In the genomic region with DNA sequence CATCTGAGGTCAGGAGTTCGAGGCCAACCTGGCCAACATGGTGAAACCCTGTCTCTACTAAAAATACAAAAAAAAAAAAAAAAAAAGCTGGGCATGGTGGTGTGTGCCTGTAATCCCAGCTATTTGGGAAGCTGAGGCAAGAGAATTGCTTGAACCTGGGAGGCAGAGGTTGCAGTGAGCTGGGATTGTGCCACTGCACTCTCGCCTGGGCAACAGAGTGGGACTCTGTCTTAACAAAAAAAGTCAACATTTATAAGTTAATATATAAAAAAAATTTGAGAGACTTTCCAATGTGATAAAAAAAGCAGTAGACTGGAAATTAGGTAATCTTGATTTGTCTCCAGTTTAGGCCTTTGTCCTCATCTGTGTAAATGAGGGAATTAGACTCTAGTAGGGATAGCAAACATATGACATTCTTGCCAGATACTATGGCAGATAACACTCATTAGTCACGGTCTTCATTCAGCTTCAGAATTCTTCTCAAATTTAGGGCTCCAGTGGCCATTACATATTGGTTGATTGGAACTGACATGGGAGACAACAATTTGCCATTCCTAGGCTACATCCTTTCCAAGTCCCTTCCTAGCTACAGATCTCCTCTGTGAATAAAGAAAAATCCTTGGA, we compare ENCODE assay signal across 7 cellular contexts. TPM values are rescaled to one million over a fixed set of nuclear protein-coding genes. Genes with fewer than 3 reads are reported as not detected.
DNase-seq lines count a peak whose midpoint lies in the region; ATAC-seq and TF ChIP-seq lines count a peak whose summit lies in the region.
"Not testable (repeated sequence)": the region's sequence is repeated elsewhere in the genome, so short reads cannot be mapped to it uniquely, and the experiment has no call there.

No MANE protein-coding gene starts in this region.

- H3K27ac Mint-ChIP-seq in CD4-positive, alpha-beta memory T cell: peak overlapping the region in 4 of 7 donors; percentile 39 to 75 (median 56)
- H3K27ac Mint-ChIP-seq in HFFc6: peak overlapping the region; percentile 40
- H3K27ac Mint-ChIP-seq in activated T-cell treated with anti-CD3 and anti-CD28 coated beads, Interleukin-2, amount 50 U/mL, for 72 hours: peak overlapping the region; percentile 5
- peak overlapping the region; percentile 85 for H3K27ac Mint-ChIP-seq in activated naive CD8-positive, alpha-beta T cell
- H3K27ac Mint-ChIP-seq in naive thymus-derived CD8-positive, alpha-beta T cell: peak overlapping the region; percentile 29 to 96 (median 80)

- not testable (repeated sequence) for H3K36me3 ChIP-seq in CD4-positive, alpha-beta memory T cell (ENCODE audit: insufficient read depth, low read length)
- peaks cover 0 to 64% of the 10 kb centered on the region in 2 experiments for H3K36me3 ChIP-seq in SK-N-SH (replicated peaks in 1 of 2; ENCODE audit: control insufficient read depth in 1 of 2, insufficient read depth in 2 of 2, low read length in 1 of 2)

- TF ChIP-seq RAD21 in SK-N-SH (IDR thresholded peaks at IDR 0.05; ENCODE audit: low read length): not testable (repeated sequence)

- TF ChIP-seq CTCF in HFFc6 (IDR thresholded peaks at IDR 0.05); SK-N-SH (IDR thresholded peaks at IDR 0.05): not testable (repeated sequence)

- H3K9me3 ChIP-seq in CD4-positive, alpha-beta memory T cell (ENCODE audit: control insufficient read depth in 1 of 2, low read length in 2 of 2): not testable (repeated sequence)
- peaks cover 16% of the 10 kb centered on the region for H3K9me3 ChIP-seq in SK-N-SH

- not testable (repeated sequence) for DNase-seq in CD4-positive, alpha-beta memory T cell; SK-N-SH; activated T-cell treated with anti-CD3 and anti-CD28 coated beads, Interleukin-2, amount 50 U/mL, for 72 hours; naive thymus-derived CD8-positive, alpha-beta T cell
- DNase-seq in HFFc6 (peak; percentile 26), left lobe of liver (ENCODE audit: low spot score) (peak; percentile 67)

- peak; percentile 20 to 76; a peak in 2 of 4 replicates for TF ChIP-seq EP300 in SK-N-SH (IDR thresholded peaks at IDR 0.05; ENCODE audit: borderline replicate concordance in 1 of 2, low read depth in 1 of 2, low read length in 1 of 2)

- POLR2A ChIA-PET in CD4-positive, alpha-beta memory T cell (lab: Charles Lee; ENCODE audit: partially characterized antibody): interaction anchor here (0.7 to 1.0 kb wide), 2 partner anchors 8 to 51 kb away, joined by 3 read pairs; no protein-coding TSS in a partner anchor
- POLR2A ChIA-PET in SK-N-SH (lab: Yijun Ruan, JAX): not testable (repeated sequence)
- POLR2A ChIA-PET in naive thymus-derived CD8-positive, alpha-beta T cell (lab: Charles Lee): interaction anchor here (0.6 to 1.0 kb wide), 2 partner anchors 8 to 12 kb away, joined by 3 to 5 read pairs; no protein-coding TSS in a partner anchor

- peaks cover 100% of the 10 kb centered on the region for H3K79me2 ChIP-seq in SK-N-SH (ENCODE audit: insufficient read depth)

- not testable (repeated sequence) for H3K27me3 Mint-ChIP-seq in CD4-positive, alpha-beta memory T cell; HFFc6 (ENCODE audit: insufficient read depth); activated T-cell treated with anti-CD3 and anti-CD28 coated beads, Interleukin-2, amount 50 U/mL, for 72 hours (ENCODE audit: low read depth); activated naive CD8-positive, alpha-beta T cell; naive thymus-derived CD8-positive, alpha-beta T cell

- not testable (repeated sequence) for H3K4me3 Mint-ChIP-seq in CD4-positive, alpha-beta memory T cell; HFFc6; activated T-cell treated with anti-CD3 and anti-CD28 coated beads, Interleukin-2, amount 50 U/mL, for 72 hours; activated naive CD8-positive, alpha-beta T cell; naive thymus-derived CD8-positive, alpha-beta T cell

- peak overlapping the region; percentile 15; the same call in 1 of the 2 replicates for H3K4me2 ChIP-seq in SK-N-SH

- peaks cover 0 to 14% (median 8%) of the 10 kb centered on the region in 8 donors for H3K9me3 Mint-ChIP-seq in CD4-positive, alpha-beta memory T cell
- peaks cover 11% of the 10 kb centered on the region for H3K9me3 Mint-ChIP-seq in HFFc6
- H3K9me3 Mint-ChIP-seq in activated T-cell treated with anti-CD3 and anti-CD28 coated beads, Interleukin-2, amount 50 U/mL, for 72 hours; activated naive CD8-positive, alpha-beta T cell (ENCODE audit: low read depth): not testable (repeated sequence)
- peaks cover 0 to 18% (median 6%) of the 10 kb centered on the region in 9 donors for H3K9me3 Mint-ChIP-seq in naive thymus-derived CD8-positive, alpha-beta T cell

- not testable (repeated sequence) for H3K27ac ChIP-seq in CD4-positive, alpha-beta memory T cell (ENCODE audit: low read depth, low read length)
- H3K27ac ChIP-seq in SK-N-SH (ENCODE audit: low read depth in 2 of 2, low read length in 1 of 2): peak overlapping the region; percentile 72 to 93; a peak in 3 of 4 replicates

- WGBS in SK-N-SH (ENCODE audit: low lambda C conversion rate): 69% methylated on average over 3 of the region's 3 CpGs

- peaks cover 45 to 59% (median 55%) of the 10 kb centered on the region in 4 donors for H3K4me1 Mint-ChIP-seq in CD4-positive, alpha-beta memory T cell
- peaks cover 62% of the 10 kb centered on the region for H3K4me1 Mint-ChIP-seq in HFFc6 (ENCODE audit: low read depth)
- peaks cover 52% of the 10 kb centered on the region for H3K4me1 Mint-ChIP-seq in activated T-cell treated with anti-CD3 and anti-CD28 coated beads, Interleukin-2, amount 50 U/mL, for 72 hours (ENCODE audit: low read depth)
- H3K4me1 Mint-ChIP-seq in activated naive CD8-positive, alpha-beta T cell (ENCODE audit: low read depth): peaks cover 66% of the 10 kb centered on the region
- H3K4me1 Mint-ChIP-seq in naive thymus-derived CD8-positive, alpha-beta T cell: peaks cover 35 to 69% (median 54%) of the 10 kb centered on the region in 4 donors

- H3K9me2 ChIP-seq in SK-N-SH: not testable (repeated sequence)

- CTCF ChIA-PET in CD4-positive, alpha-beta memory T cell (lab: Charles Lee; ENCODE audit: partially characterized antibody): interaction anchor here (1.3 kb wide), 1 partner anchor 11 kb away, joined by 3 read pairs; no protein-coding TSS in a partner anchor
- CTCF ChIA-PET in SK-N-SH (lab: Yijun Ruan, JAX): interaction anchor here (1.5 to 1.7 kb wide), 2 partner anchors 15 to 109 kb away, joined by 4 to 5 read pairs; no protein-coding TSS in a partner anchor

- H3K9ac ChIP-seq in SK-N-SH: not testable (repeated sequence)

- not testable (repeated sequence) for H3K4me3 ChIP-seq in CD4-positive, alpha-beta memory T cell (ENCODE audit: low read length in 2 of 2); SK-N-SH (ENCODE audit: low read depth in 2 of 2, low read length in 1 of 2)

- ATAC-seq in activated T-cell treated with anti-CD3 and anti-CD28 coated beads, Interleukin-2, amount 50 U/mL, for 72 hours (replicated peaks in 1 of 2); naive thymus-derived CD8-positive, alpha-beta T cell: not testable (repeated sequence)
- ATAC-seq in left lobe of liver: peak; percentile 85

- H3K36me3 Mint-ChIP-seq in CD4-positive, alpha-beta memory T cell: peaks cover 15 to 26% of the 10 kb centered on the region in 2 donors
- H3K36me3 Mint-ChIP-seq in HFFc6 (ENCODE audit: low read depth): peaks cover 54% of the 10 kb centered on the region
- H3K36me3 Mint-ChIP-seq in activated T-cell treated with anti-CD3 and anti-CD28 coated beads, Interleukin-2, amount 50 U/mL, for 72 hours (ENCODE audit: insufficient read depth in 2 of 2): peaks cover 13 to 41% of the 10 kb centered on the region in 2 donors
- peaks cover 21% of the 10 kb centered on the region for H3K36me3 Mint-ChIP-seq in activated naive CD8-positive, alpha-beta T cell
- peaks cover 13 to 24% (median 17%) of the 10 kb centered on the region in 3 donors for H3K36me3 Mint-ChIP-seq in naive thymus-derived CD8-positive, alpha-beta T cell

- not testable (repeated sequence) for H3K27me3 ChIP-seq in CD4-positive, alpha-beta memory T cell (ENCODE audit: insufficient read depth, low read length); SK-N-SH (ENCODE audit: insufficient read depth)

- H3F3A ChIP-seq in SK-N-SH (replicated peaks; ENCODE audit: insufficient read depth): peaks cover 77% of the 10 kb centered on the region

- intact Hi-C loops in CD4-positive, alpha-beta memory T cell (cut with micrococcal nuclease): not testable (repeated sequence)

- not testable (repeated sequence) for H2AFZ ChIP-seq in SK-N-SH (ENCODE audit: low read depth)

- peaks cover 44% of the 10 kb centered on the region for H3K4me1 ChIP-seq in CD4-positive, alpha-beta memory T cell (ENCODE audit: insufficient read depth, low read length)
- H3K4me1 ChIP-seq in SK-N-SH (ENCODE audit: control insufficient read depth in 1 of 2, insufficient read depth in 2 of 2, low read depth in 1 of 2, low read length in 1 of 2): peaks cover 22 to 34% of the 10 kb centered on the region in 2 experiments

- H4K20me1 ChIP-seq in SK-N-SH (ENCODE audit: insufficient read depth): peaks cover 59% of the 10 kb centered on the region

TF ChIP-seq in SK-N-SH, 30 proteins besides CTCF, POLR2A, EP300 and RAD21 (continues in another document):
- TF ChIP-seq TEAD4 (IDR thresholded peaks at IDR 0.05; ENCODE audit: borderline replicate concordance, insufficient read depth): peak; percentile 78; the same call in 1 of the 2 replicates
- peak; percentile 66 for TF ChIP-seq JUND (IDR thresholded peaks at IDR 0.05)
- peak; percentile 86 for TF ChIP-seq TCF12 (IDR thresholded peaks at IDR 0.05)
- TF ChIP-seq FOSL2 (IDR thresholded peaks at IDR 0.05; ENCODE audit: borderline replicate concordance, low read depth): peak; percentile 24; the same call in 1 of the 2 replicates

RNA-seq across cellular contexts. Expression of a gene that starts 22.1 kb away (rescaled TPM):
- 100 to 1,000 TPM; 107 TPM for total RNA-seq in CD4-positive, alpha-beta memory T cell
- polyA plus RNA-seq in CD4-positive, alpha-beta memory T cell: 1 to 10 TPM; 1.1 to 5.3 TPM
- 100 to 1,000 TPM in 2 of 6 experiments, 10 to 100 TPM in 4; 81.2 to 106 (median 92.9) TPM for total RNA-seq in HFFc6 (2021; fragmentation: NEBNext Ultra II Directional; extraction: Animal tissue kit (Norgen Biotek cat#: 25700))
- 108 and 123 TPM in 2 replicates for polyA plus RNA-seq in SK-N-SH (2012; rRNA removed)
- 111 and 128 TPM in 2 replicates for polyA plus RNA-seq in SK-N-SH (2012; cell fraction: cytosol; rRNA removed)
- polyA plus RNA-seq in SK-N-SH (2012; cell fraction: nucleus; rRNA removed): 126 and 178 TPM in 2 replicates
- total RNA-seq in activated T-cell treated with anti-CD3 and anti-CD28 coated beads, Interleukin-2, amount 50 U/mL, for 72 hours: 100 to 1,000 TPM; 126 to 138 TPM
- total RNA-seq in left lobe of liver: 21.2 TPM
- total RNA-seq in naive thymus-derived CD8-positive, alpha-beta T cell: 10 to 100 TPM; 90.6 to 97.3 TPM
- polyA plus RNA-seq in naive thymus-derived CD8-positive, alpha-beta T cell: 1 to 10 TPM; 1.3 to 5.8 (median 3.3) TPM

Comparison
In these comparisons a context has a peak if more than half of its experiments do, and no peak if none do; other contexts are left out.
1. H3K27ac Mint-ChIP-seq: peak in every context shown above with its lines; median percentile 85 in activated naive CD8-positive, alpha-beta T cell; 80 in naive thymus-derived CD8-positive, alpha-beta T cell; 56 in CD4-positive, alpha-beta memory T cell; 40 in HFFc6; 5 in activated T-cell treated with anti-CD3 and anti-CD28 coated beads, Interleukin-2, amount 50 U/mL, for 72 hours.